18 cellular contexts compared by ENCODE assay signal in the genomic region with DNA sequence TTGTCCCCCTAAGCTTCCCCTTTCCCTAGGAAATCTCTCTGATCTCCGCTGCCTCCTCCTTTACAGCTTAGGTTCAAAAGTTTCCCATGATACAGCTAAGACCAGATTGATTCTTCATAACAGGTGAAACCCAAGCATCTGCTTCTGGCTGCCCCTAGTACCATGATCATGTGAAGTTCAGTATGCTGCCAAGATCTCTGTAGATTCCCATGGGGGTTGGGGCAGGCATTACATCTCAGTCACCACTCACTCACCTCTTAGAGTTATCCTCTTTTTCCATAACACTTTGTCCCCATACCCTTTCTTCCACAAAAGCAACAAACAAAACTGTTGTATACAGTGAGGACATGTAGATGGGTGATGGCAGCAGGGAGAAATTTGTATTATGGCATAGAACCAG. TPM values are rescaled to one million over a fixed set of nuclear protein-coding genes. Genes with fewer than 3 reads are reported as not detected.
DNase-seq lines count a peak whose midpoint lies in the region; ATAC-seq and TF ChIP-seq lines count a peak whose summit lies in the region.
"Had no signal": no experiment of that assay in that cellular context is flagged by ENCODE, and none has a peak within 500 bp of the region (broad histone marks: within the 10 kb centered on the region; RNA-seq: fewer than 3 reads in every experiment).

No MANE protein-coding gene starts in this region.

- peaks cover 47% of the 10 kb centered on the region for H3K36me3 Mint-ChIP-seq in stimulated activated memory B cell treated with anti-CD40 and anti-IgM and Interleukin-4, amounts not matched to agents 10 μg/mL and 1 μg/mL and 100 μg/mL, for 72 hours

- H3K79me2 ChIP-seq in GM23248 (ENCODE audit: insufficient read depth) = no peaks in the 10 kb centered on the region

- H3K27me3 ChIP-seq in esophagus muscularis mucosa (no peaks in the 10 kb centered on the region), psoas muscle (ENCODE audit: insufficient read depth in 3 of 3, low read length in 2 of 3) (no peaks in the 10 kb centered on the region), skeletal muscle tissue (ENCODE audit: control insufficient read depth in 3 of 3, insufficient read depth in 3 of 3, low read length in 3 of 3) (no peaks in the 10 kb centered on the region), GM23248 (replicated peaks; ENCODE audit: insufficient read depth) (no peaks in the 10 kb centered on the region)

- H3K4me1 ChIP-seq in esophagus muscularis mucosa (no peaks in the 10 kb centered on the region), psoas muscle (peaks cover 24% of the 10 kb centered on the region), skeletal muscle tissue (ENCODE audit: control insufficient read depth in 3 of 3, insufficient read depth in 3 of 3, low read length in 3 of 3) (peaks cover 7 to 25% (median 16%) of the 10 kb centered on the region in 3 donors), GM23248 (ENCODE audit: insufficient read depth) (no peaks in the 10 kb centered on the region), mucosa of descending colon (ENCODE audit: low read depth) (no peaks in the 10 kb centered on the region)
- H3K4me1 ChIP-seq: HAP-1 had no signal

- in situ Hi-C loops in GM23248 (cut with MboI) = no loop called here

- no peak overlapping the region for H2AFZ ChIP-seq in GM23248

- TF ChIP-seq EP300 in esophagus muscularis mucosa (IDR thresholded peaks at IDR 0.05) = no peak

- H3K27ac ChIP-seq in esophagus muscularis mucosa (replicated peaks in 1 of 4) (no peak overlapping the region), psoas muscle (peak overlapping the region; percentile 46), skeletal muscle tissue (ENCODE audit: low read depth, low read length) (peak overlapping the region; percentile 20), GM23248 (no peak overlapping the region)

- ATAC-seq in left ventricle myocardium superior (peak; percentile 58), psoas muscle (peak; percentile 66 to 85 (median 78)), mucosa of descending colon (no peak)
- no peak for ATAC-seq in stimulated activated memory B cell treated with anti-CD40 and anti-IgM and Interleukin-4, amounts not matched to agents 10 μg/mL and 1 μg/mL and 100 μg/mL, for 72 hours

- no peak for DNase-seq in left ventricle myocardium superior
- DNase-seq in cardiac septum (ENCODE audit: low spot score) = no peak
- DNase-seq in esophagus muscularis mucosa (ENCODE audit: extremely low spot score) = peak; percentile 80
- DNase-seq in psoas muscle = no peak
- no peak for DNase-seq in GM23248
- DNase-seq in mucosa of descending colon = no peak
- DNase-seq: C1 segment of cervical spinal cord; Calu3; CD4-positive, alpha-beta memory T cell; COR-L47; DMS53; DMS79 treated with DMSO at 0.1 percent for 48 hours; GF-D8; GOT3; HFFc6 had no signal

- H3K9ac ChIP-seq in skeletal muscle tissue (ENCODE audit: low read depth in 1 of 3, low read length in 3 of 3) = no peak overlapping the region
- H3K9ac ChIP-seq in GM23248 = no peak overlapping the region

- TF ChIP-seq POLR2A in esophagus muscularis mucosa (IDR thresholded peaks at IDR 0.05; ENCODE audit: low read depth) = no peak

- 91% methylated on average over 1 of the region's 1 CpG for WGBS in esophagus muscularis mucosa
- WGBS in psoas muscle, 3 donors = 57 to 63% (median 60%) methylated on average over 1 of the region's 1 CpG
- WGBS in GM23248 (ENCODE audit: low coverage in 1 of 2, low lambda C conversion rate in 2 of 2, missing lambda C conversion rate in 2 of 2), 2 experiments = 95 to 100% methylated on average over 1 of the region's 1 CpG

- H3K4me1 Mint-ChIP-seq in stimulated activated memory B cell treated with anti-CD40 and anti-IgM and Interleukin-4, amounts not matched to agents 10 μg/mL and 1 μg/mL and 100 μg/mL, for 72 hours = no peaks in the 10 kb centered on the region
- H3K4me1 Mint-ChIP-seq: CD4-positive, alpha-beta memory T cell had no signal

- no peak overlapping the region for H3K4me2 ChIP-seq in GM23248 (ENCODE audit: unreplicated experiment)

- no peaks in the 10 kb centered on the region for H4K20me1 ChIP-seq in GM23248 (ENCODE audit: insufficient read depth)

- no peaks in the 10 kb centered on the region for H3K9me3 ChIP-seq in esophagus muscularis mucosa
- no peaks in the 10 kb centered on the region for H3K9me3 ChIP-seq in psoas muscle
- H3K9me3 ChIP-seq in skeletal muscle tissue (ENCODE audit: control insufficient read depth in 3 of 3, low read length in 3 of 3) = no peaks in the 10 kb centered on the region
- no peaks in the 10 kb centered on the region for H3K9me3 ChIP-seq in GM23248 (ENCODE audit: low read depth)
- no peaks in the 10 kb centered on the region for H3K9me3 ChIP-seq in mucosa of descending colon
- H3K9me3 ChIP-seq: HAP-1 had no signal

- peaks cover 0 to 40% (median 11%) of the 10 kb centered on the region in 4 donors for H3K36me3 ChIP-seq in esophagus muscularis mucosa
- peaks cover 0 to 14% of the 10 kb centered on the region in 2 donors for H3K36me3 ChIP-seq in psoas muscle (ENCODE audit: insufficient read depth in 1 of 2, low read depth in 1 of 2)
- H3K36me3 ChIP-seq in skeletal muscle tissue (ENCODE audit: control insufficient read depth in 3 of 3, insufficient read depth in 3 of 3, low read length in 3 of 3) = peaks cover under 1 to 9% (median 3%) of the 10 kb centered on the region in 3 donors
- no peaks in the 10 kb centered on the region for H3K36me3 ChIP-seq in GM23248 (ENCODE audit: low read depth)
- no peaks in the 10 kb centered on the region for H3K36me3 ChIP-seq in mucosa of descending colon (ENCODE audit: low read depth)
- H3K36me3 ChIP-seq: HAP-1 had no signal

- TF ChIP-seq CTCF in esophagus muscularis mucosa (IDR thresholded peaks at IDR 0.05) = no peak
- no peak for TF ChIP-seq CTCF in psoas muscle (IDR thresholded peaks at IDR 0.05)
- no peak for TF ChIP-seq CTCF in mucosa of descending colon (IDR thresholded peaks at IDR 0.05)

- no peaks in the 10 kb centered on the region for H3F3A ChIP-seq in GM23248 (ENCODE audit: insufficient read depth)

- no peaks in the 10 kb centered on the region for H3K9me3 Mint-ChIP-seq in stimulated activated memory B cell treated with anti-CD40 and anti-IgM and Interleukin-4, amounts not matched to agents 10 μg/mL and 1 μg/mL and 100 μg/mL, for 72 hours
- H3K9me3 Mint-ChIP-seq: CD4-positive, alpha-beta memory T cell; HFFc6 had no signal

- no peaks in the 10 kb centered on the region for H3K27me3 Mint-ChIP-seq in stimulated activated memory B cell treated with anti-CD40 and anti-IgM and Interleukin-4, amounts not matched to agents 10 μg/mL and 1 μg/mL and 100 μg/mL, for 72 hours
- H3K27me3 Mint-ChIP-seq: CD4-positive, alpha-beta memory T cell had no signal

- H3K9me2 ChIP-seq in GM23248 (ENCODE audit: insufficient read depth) = no peaks in the 10 kb centered on the region

- intact Hi-C loops in left ventricle myocardium superior (cut with micrococcal nuclease) = no loop called here
- intact Hi-C loops in cardiac septum (cut with DNase I) = no loop called here
- intact Hi-C loops in esophagus muscularis mucosa (cut with DNase I) = no loop called here
- intact Hi-C loops in psoas muscle (cut with DNase I) = no loop called here
- intact Hi-C loops in mucosa of descending colon (cut with DNase I, micrococcal nuclease) = no loop called here

- H3K4me3 ChIP-seq in esophagus muscularis mucosa (no peak overlapping the region), psoas muscle (no peak overlapping the region), skeletal muscle tissue (ENCODE audit: low read length in 3 of 3) (no peak overlapping the region), GM23248 (no peak overlapping the region), mucosa of descending colon (no peak overlapping the region)
- H3K4me3 ChIP-seq: HAP-1 had no signal

- no peak overlapping the region for H3K4me3 Mint-ChIP-seq in stimulated activated memory B cell treated with anti-CD40 and anti-IgM and Interleukin-4, amounts not matched to agents 10 μg/mL and 1 μg/mL and 100 μg/mL, for 72 hours
- H3K4me3 Mint-ChIP-seq: CD4-positive, alpha-beta memory T cell; HFFc6 had no signal

- H3K27ac Mint-ChIP-seq in stimulated activated memory B cell treated with anti-CD40 and anti-IgM and Interleukin-4, amounts not matched to agents 10 μg/mL and 1 μg/mL and 100 μg/mL, for 72 hours = no peak overlapping the region
- H3K27ac Mint-ChIP-seq: CD4-positive, alpha-beta memory T cell; HFFc6 had no signal

RNA-seq across cellular contexts. Expression of a gene that starts 44.0 kb away (rescaled TPM):
- total RNA-seq in left ventricle myocardium superior = 22.1 TPM
- 21.3 TPM for total RNA-seq in cardiac septum
- total RNA-seq in esophagus muscularis mucosa = 10 to 100 TPM; 12.4 to 34.0 (median 27.0) TPM
- total RNA-seq in psoas muscle = 10 to 100 TPM; 11.6 to 18.6 (median 15.5) TPM
- 10 to 100 TPM; 18.4 to 34.0 (median 26.1) TPM for polyA plus RNA-seq in psoas muscle
- 9.4 TPM for total RNA-seq in skeletal muscle tissue
- total RNA-seq in GM23248 (2014; rRNA removed; shearing (Covaris generic)) = 8.5 and 12.6 TPM in 2 replicates
- 21.3 and 24.4 TPM in 2 replicates for polyA plus RNA-seq in GM23248 (2016; fragmentation: Nextera tagmentation; extraction: Ambion mirVana)
- total RNA-seq in mucosa of descending colon = 10 to 100 TPM; 20.5 to 33.7 (median 20.7) TPM

RNA-seq across cellular contexts. Expression of a gene that starts 44.2 kb away (rescaled TPM):
- total RNA-seq in left ventricle myocardium superior (210 TPM), cardiac septum (229 TPM), esophagus muscularis mucosa (100 to 1,000 TPM; 481 to 652 (median 606) TPM), psoas muscle (10 to 100 TPM; 68.3 to 96.6 (median 84.3) TPM), skeletal muscle tissue (106 TPM), mucosa of descending colon (100 to 1,000 TPM; 113 to 323 (median 115) TPM)
- polyA plus RNA-seq in psoas muscle (100 to 1,000 TPM in 2 of 3 donors, 10 to 100 TPM in 1; 75.8 to 173 (median 104) TPM), GM23248 (2016; fragmentation: Nextera tagmentation; extraction: Ambion mirVana) (256 and 264 TPM in 2 replicates)
- total RNA-seq in GM23248 (2014; rRNA removed; shearing (Covaris generic)) = 211 and 242 TPM in 2 replicates

RNA-seq across cellular contexts. Expression of a gene that starts 52.6 kb away (rescaled TPM):
- total RNA-seq in left ventricle myocardium superior (89.4 TPM), cardiac septum (126 TPM), esophagus muscularis mucosa (10 to 100 TPM; 24.2 to 51.1 (median 43.4) TPM), psoas muscle (100 to 1,000 TPM in 2 of 4 donors, 10 to 100 TPM in 2; 70.4 to 119 (median 99.5) TPM), skeletal muscle tissue (19.8 TPM), mucosa of descending colon (100 to 1,000 TPM in 2 of 3 donors, 10 to 100 TPM in 1; 84.0 to 135 (median 115) TPM)
- polyA plus RNA-seq in psoas muscle (10 to 100 TPM; 67.0 to 80.3 (median 67.1) TPM), GM23248 (2016; fragmentation: Nextera tagmentation; extraction: Ambion mirVana) (171 and 172 TPM in 2 replicates)
- total RNA-seq in GM23248 (2014; rRNA removed; shearing (Covaris generic)) = 35.5 and 67.9 TPM in 2 replicates

RNA-seq across cellular contexts. Expression of a gene that starts 59.8 kb away (rescaled TPM):
- total RNA-seq in left ventricle myocardium superior (77.7 TPM), cardiac septum (72.0 TPM), esophagus muscularis mucosa (10 to 100 TPM; 44.4 to 71.5 (median 54.9) TPM), psoas muscle (10 to 100 TPM; 28.0 to 50.2 (median 35.8) TPM), skeletal muscle tissue (15.7 TPM), mucosa of descending colon (100 to 1,000 TPM in 1 of 3 donors, 10 to 100 TPM in 2; 86.4 to 116 (median 93.8) TPM)
- polyA plus RNA-seq in psoas muscle (10 to 100 TPM; 11.8 to 30.0 (median 21.6) TPM), GM23248 (2016; fragmentation: Nextera tagmentation; extraction: Ambion mirVana) (65.2 and 66.3 TPM in 2 replicates)
- 37.6 and 47.6 TPM in 2 replicates for total RNA-seq in GM23248 (2014; rRNA removed; shearing (Covaris generic))

Comparison
In these comparisons a context has a peak if more than half of its experiments do, and no peak if none do; other contexts are left out.
1. ATAC-seq: peak in left ventricle myocardium superior (single experiment) and psoas muscle (4 of 4); none in stimulated activated memory B cell treated with anti-CD40 and anti-IgM and Interleukin-4, amounts not matched to agents 10 μg/mL and 1 μg/mL and 100 μg/mL, for 72 hours (single experiment) and mucosa of descending colon (single experiment).
2. H3K27ac ChIP-seq: peak in psoas muscle (single experiment) and skeletal muscle tissue (single experiment); none in esophagus muscularis mucosa (0 of 4) and GM23248 (single experiment).